8 cellular contexts compared by ENCODE assay signal in the genomic region with DNA sequence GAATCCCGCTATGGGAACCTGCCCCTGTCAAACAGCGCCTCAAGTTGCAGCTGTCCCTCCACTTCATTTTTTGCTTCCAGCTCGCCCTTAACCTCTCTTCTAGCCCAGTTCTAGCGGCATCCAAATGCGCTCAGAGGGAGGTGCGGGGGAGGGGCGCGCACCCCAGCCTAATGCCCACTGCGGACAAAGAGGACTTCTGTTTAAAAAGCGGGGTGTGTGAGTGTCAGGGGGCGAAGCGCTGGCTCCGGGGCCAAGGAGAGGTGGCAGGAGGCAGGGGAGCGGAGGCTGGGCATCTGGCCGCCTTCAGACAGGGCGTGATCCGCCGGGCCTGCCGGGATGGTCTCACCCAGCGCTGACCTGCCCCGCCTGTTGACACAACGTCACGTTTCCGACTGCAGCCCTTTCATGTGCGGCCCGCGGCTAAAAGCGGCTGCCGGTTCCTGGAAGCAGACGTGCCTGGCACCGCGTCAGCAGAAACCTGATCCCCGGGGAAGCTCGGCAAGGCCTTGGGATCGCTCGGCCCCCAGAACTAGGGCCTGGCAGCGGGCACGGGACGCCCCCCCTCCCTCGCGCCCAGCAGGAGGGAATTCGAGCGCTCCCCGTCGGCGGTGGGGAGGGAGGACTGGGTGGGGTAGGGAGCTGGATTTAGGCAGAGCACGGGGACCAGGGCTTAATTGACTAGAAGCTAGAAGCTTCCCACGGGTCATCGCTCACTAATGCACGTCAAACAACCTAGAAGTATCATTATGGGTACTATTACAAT. TPM values are rescaled to one million over a fixed set of nuclear protein-coding genes. Genes with fewer than 3 reads are reported as not detected.
A peak's percentile ranks its signal among the peaks of the same experiment; 100 is the strongest.
DNase-seq lines count a peak whose midpoint lies in the region; ATAC-seq and TF ChIP-seq lines count a peak whose summit lies in the region.

No MANE protein-coding gene starts in this region.

- H3K9ac ChIP-seq in OCI-LY1 (ENCODE audit: low read length) = no peak overlapping the region

- no TSS peak for BruUV-seq in Caco-2 (replicated peaks; lab: Mats Ljungman, UMichigan)

- no peaks in the 10 kb centered on the region for H3K79me2 ChIP-seq in OCI-LY1 (ENCODE audit: insufficient read depth, low read length)

- H3K4me3 ChIP-seq in Caco-2 (ENCODE audit: low read depth, low read length) (peak overlapping the region; percentile 46), OCI-LY1 (ENCODE audit: low read depth, low read length, poor library complexity, severe bottlenecking) (peak overlapping the region; percentile 47), muscle layer of duodenum (ENCODE audit: low read depth in 1 of 2, low read length in 2 of 2) (peak overlapping the region; percentile 56)

- H3K27me3 ChIP-seq in Caco-2 (replicated peaks; ENCODE audit: control insufficient read depth, insufficient read depth, low read length) (no peaks in the 10 kb centered on the region), OCI-LY1 (ENCODE audit: insufficient read depth, low read length) (no peaks in the 10 kb centered on the region; the same call in 1 of the 2 replicates), muscle layer of duodenum (ENCODE audit: low read depth, low read length) (no peaks in the 10 kb centered on the region)

- DNase-seq in Caco-2 (peak; percentile 92 to 95), HK-2 (ENCODE audit: unreplicated experiment) (peak; percentile 95)
- DNase-seq in activated T-cell treated with anti-CD3 and anti-CD28 coated beads, Interleukin-2, amount 50 U/mL, for 48 hours = peak; percentile 84 to 86
- DNase-seq in stimulated activated effector memory CD8-positive, alpha-beta T cell treated with anti-CD3 and anti-CD28 coated beads, Interleukin-12 subunit alpha, Interleukin-12 subunit beta, amount 100 ng/mL, for 72 hours (ENCODE audit: low spot score in 2 of 2) = peak; percentile 75 to 94

- H2AFZ ChIP-seq in OCI-LY1 (ENCODE audit: low read length) = no peak overlapping the region

- peak overlapping the region; percentile 57; the same call in 1 of the 2 replicates for H3K4me2 ChIP-seq in OCI-LY1 (ENCODE audit: low read length)

- H4K20me1 ChIP-seq in OCI-LY1 (ENCODE audit: insufficient read depth, low read length) = no peaks in the 10 kb centered on the region

- POLR2A ChIA-PET in Caco-2 (lab: Charles Lee) = interaction anchor here (0.6 to 0.7 kb wide), 2 partner anchors 8 to 13 kb away, joined by 3 to 10 read pairs; a partner anchor contains a TSS

- H3K4me1 Mint-ChIP-seq in Caco-2 (ENCODE audit: low read depth, unreplicated experiment) = peaks cover 36% of the 10 kb centered on the region
- H3K4me1 Mint-ChIP-seq in stimulated activated effector memory CD8-positive, alpha-beta T cell treated with anti-CD3 and anti-CD28 coated beads, Interleukin-12 subunit alpha, Interleukin-12 subunit beta, amount 100 ng/mL, for 72 hours = peaks cover 68% of the 10 kb centered on the region

- no peaks in the 10 kb centered on the region for H3K9me3 Mint-ChIP-seq in Caco-2 (ENCODE audit: unreplicated experiment)
- H3K9me3 Mint-ChIP-seq in stimulated activated effector memory CD8-positive, alpha-beta T cell treated with anti-CD3 and anti-CD28 coated beads, Interleukin-12 subunit alpha, Interleukin-12 subunit beta, amount 100 ng/mL, for 72 hours = no peaks in the 10 kb centered on the region

- H3F3A ChIP-seq in OCI-LY1 (ENCODE audit: insufficient read depth, low read length) = no peaks in the 10 kb centered on the region

- TF ChIP-seq CTCF in Caco-2 (IDR thresholded peaks at IDR 0.05; ENCODE audit: insufficient read depth in 1 of 2, low read depth in 1 of 2, low read length in 1 of 2, severe bottlenecking in 1 of 2, unreplicated experiment in 1 of 2) = peak in 1 of 2 experiments; percentile 18
- TF ChIP-seq CTCF in OCI-LY1 (IDR thresholded peaks at IDR 0.05; ENCODE audit: low read length) = no peak

- peak overlapping the region; percentile 71 for H3K4me3 Mint-ChIP-seq in Caco-2 (ENCODE audit: unreplicated experiment)
- H3K4me3 Mint-ChIP-seq in stimulated activated effector memory CD8-positive, alpha-beta T cell treated with anti-CD3 and anti-CD28 coated beads, Interleukin-12 subunit alpha, Interleukin-12 subunit beta, amount 100 ng/mL, for 72 hours = peak overlapping the region; percentile 91

- H3K4me1 ChIP-seq in Caco-2 (peaks cover 24% of the 10 kb centered on the region), OCI-LY1 (ENCODE audit: insufficient read depth, low read length, severe bottlenecking) (peaks cover 3% of the 10 kb centered on the region), muscle layer of duodenum (ENCODE audit: control insufficient read depth in 1 of 2, insufficient read depth in 2 of 2, low read length in 2 of 2) (peaks cover 23 to 34% of the 10 kb centered on the region in 2 donors)

- intact Hi-C loops in Caco-2 (cut with micrococcal nuclease; ENCODE audit: unreplicated experiment) = loop anchor here (1.0 to 2.0 kb wide), 2 partner anchors 8 to 36 kb away; no protein-coding TSS in a partner anchor

- CTCF ChIA-PET in Caco-2 (lab: Charles Lee) = interaction anchor here (1.0 kb wide), 1 partner anchor 71 kb away, joined by 3 read pairs; no protein-coding TSS in a partner anchor

- H3K27ac ChIP-seq in OCI-LY1 (ENCODE audit: low read depth, low read length, poor library complexity, severe bottlenecking) = no peak overlapping the region
- peak overlapping the region; percentile 96 for H3K27ac ChIP-seq in muscle layer of duodenum (ENCODE audit: low read length)

- no peaks in the 10 kb centered on the region for H3K9me3 ChIP-seq in Caco-2
- no peaks in the 10 kb centered on the region for H3K9me3 ChIP-seq in OCI-LY1 (ENCODE audit: low read length)
- H3K9me3 ChIP-seq in muscle layer of duodenum (ENCODE audit: control insufficient read depth in 1 of 2, low read length in 2 of 2) = no peaks in the 10 kb centered on the region

- H3K27me3 Mint-ChIP-seq in Caco-2 (ENCODE audit: insufficient read depth, unreplicated experiment) = no peaks in the 10 kb centered on the region

- peaks cover 8% of the 10 kb centered on the region for H3K36me3 Mint-ChIP-seq in Caco-2 (ENCODE audit: insufficient read depth, unreplicated experiment)
- peaks cover 56% of the 10 kb centered on the region for H3K36me3 Mint-ChIP-seq in stimulated activated effector memory CD8-positive, alpha-beta T cell treated with anti-CD3 and anti-CD28 coated beads, Interleukin-12 subunit alpha, Interleukin-12 subunit beta, amount 100 ng/mL, for 72 hours

- no peaks in the 10 kb centered on the region for H3K9me2 ChIP-seq in OCI-LY1 (ENCODE audit: low read depth, low read length)

- peak overlapping the region; percentile 79 for H3K27ac Mint-ChIP-seq in Caco-2 (ENCODE audit: unreplicated experiment)
- peak overlapping the region; percentile 100 for H3K27ac Mint-ChIP-seq in stimulated activated effector memory CD8-positive, alpha-beta T cell treated with anti-CD3 and anti-CD28 coated beads, Interleukin-12 subunit alpha, Interleukin-12 subunit beta, amount 100 ng/mL, for 72 hours

- H3K36me3 ChIP-seq in Caco-2 (ENCODE audit: control insufficient read depth, insufficient read depth, low read length) = no peaks in the 10 kb centered on the region; the same call in 1 of the 2 replicates
- H3K36me3 ChIP-seq in OCI-LY1 (ENCODE audit: insufficient read depth, low read length) = no peaks in the 10 kb centered on the region
- H3K36me3 ChIP-seq in muscle layer of duodenum (ENCODE audit: control insufficient read depth in 1 of 2, insufficient read depth in 2 of 2, low read length in 2 of 2) = peaks cover 20 to 28% of the 10 kb centered on the region in 2 donors

- ATAC-seq in GM19467 (IDR thresholded peaks at IDR 0.05; ENCODE audit: unreplicated experiment) (peak; percentile 57), esophagus mucosa (peak; percentile 78)
- peak; percentile 85 for ATAC-seq in stimulated activated effector memory CD8-positive, alpha-beta T cell treated with anti-CD3 and anti-CD28 coated beads, Interleukin-12 subunit alpha, Interleukin-12 subunit beta, amount 100 ng/mL, for 72 hours

RNA-seq across cellular contexts. Expression of a gene that starts 7.6 kb away (rescaled TPM):
- total RNA-seq in Caco-2 (2022) (8.5 and 8.7 TPM in 2 replicates), esophagus mucosa (266 TPM)

Comparison
In these comparisons a context has a peak if more than half of its experiments do, and no peak if none do; other contexts are left out.
1. RNA of a gene that starts 7.6 kb away (total RNA-seq): 266 TPM in esophagus mucosa (single experiment); 8.5 to 8.7 TPM in Caco-2; every median in the first group is over 10 times any median in the second.
2. Peak in every context shown above with its lines, with median percentiles within 50 percentile points of each other: DNase-seq, H3K4me3 ChIP-seq and ATAC-seq.